ENCODE assay signal across 24 cellular contexts in genomic region chr7:37108615-37109014, GRCh38.
DNase-seq lines count a peak whose midpoint lies in the region; ATAC-seq, FAIRE-seq and TF ChIP-seq lines count a peak whose summit lies in the region.
"Had no signal": no experiment of that assay in that cellular context is flagged by ENCODE, and none has a peak within 500 bp of the region (broad histone marks: within the 10 kb centered on the region; RNA-seq: fewer than 3 reads in every experiment).

No MANE protein-coding gene starts in this region.

- H3K27ac Mint-ChIP-seq in activated naive CD4-positive, alpha-beta T cell treated with anti-CD3 and anti-CD28 coated beads, Interleukin-2, amount 50 U/mL, for 72 hours = peak overlapping the region; percentile 60 to 84
- no peak overlapping the region for H3K27ac Mint-ChIP-seq in activated naive CD4-positive, alpha-beta T cell treated with anti-CD3 and anti-CD28 coated beads for 36 hours
- H3K27ac Mint-ChIP-seq in stimulated activated naive CD8-positive, alpha-beta T cell treated with anti-CD3 and anti-CD28 coated beads, Interleukin-15, Interleukin-2, amounts not matched to agents 100 ng/mL and 50 ng/mL, for 24 hours = peak overlapping the region; percentile 68
- H3K27ac Mint-ChIP-seq: activated naive CD8-positive, alpha-beta T cell; activated T-helper 1 cell treated with anti-CD3 and anti-CD28 coated beads, Interleukin-12 subunit alpha, Interleukin-12 subunit beta, Interleukin-2, Interleukin-4 antibody, amounts not matched to agents 30 ng/mL and 10 ng/mL and 1 ng/mL, durations not matched to agents 14 hours and 24 hours and 36 hours had no signal

- no peak for DNase-seq in activated naive CD4-positive, alpha-beta T cell treated with anti-CD3 and anti-CD28 coated beads, Interleukin-2, amount 50 U/mL, for 72 hours (ENCODE audit: low spot score in 2 of 2)
- no peak for DNase-seq in activated naive CD4-positive, alpha-beta T cell treated with anti-CD3 and anti-CD28 coated beads for 36 hours
- DNase-seq in HT1080 (ENCODE audit: low read depth) = peak; percentile 46
- DNase-seq in bronchial epithelial cell (ENCODE audit: low read depth) = peak; percentile 10
- DNase-seq: activated CD4-positive, CD25-positive, alpha-beta regulatory T cell treated with anti-CD3 and anti-CD28 coated beads, Interleukin-2, amount 50 U/mL, for 72 hours; aorta; DMS153; Karpas-422; left cardiac atrium; NCI-H446; pancreas; SIG-M5 had no signal

- H3K36me3 Mint-ChIP-seq in activated naive CD4-positive, alpha-beta T cell treated with anti-CD3 and anti-CD28 coated beads, Interleukin-2, amount 50 U/mL, for 72 hours = peaks cover 26 to 62% of the 10 kb centered on the region in 2 donors
- peaks cover 36% of the 10 kb centered on the region for H3K36me3 Mint-ChIP-seq in activated naive CD4-positive, alpha-beta T cell treated with anti-CD3 and anti-CD28 coated beads for 36 hours (ENCODE audit: low read depth)
- peaks cover 50% of the 10 kb centered on the region for H3K36me3 Mint-ChIP-seq in stimulated activated naive CD8-positive, alpha-beta T cell treated with anti-CD3 and anti-CD28 coated beads, Interleukin-15, Interleukin-2, amounts not matched to agents 100 ng/mL and 50 ng/mL, for 24 hours (ENCODE audit: low read depth)

- no peaks in the 10 kb centered on the region for H3K36me3 ChIP-seq in bronchial epithelial cell (ENCODE audit: control insufficient read depth, insufficient read depth, low read length)
- H3K36me3 ChIP-seq: cardiac muscle cell, pancreas had no signal

- no peak overlapping the region for H3K4me3 ChIP-seq in bronchial epithelial cell (ENCODE audit: low read depth, low read length)
- H3K4me3 ChIP-seq: cardiac muscle cell, pancreas, skin epidermis, tibial nerve had no signal

- FAIRE-seq in bronchial epithelial cell (lab: Jason Lieb, UNC) = no peak
- FAIRE-seq: colon, GM19239, H54, pancreas had no signal

- H3K27me3 ChIP-seq in bronchial epithelial cell (ENCODE audit: control insufficient read depth, insufficient read depth, low read length) = no peaks in the 10 kb centered on the region
- H3K27me3 ChIP-seq: cardiac muscle cell, pancreas, tibial nerve had no signal

- no peak overlapping the region for H3K4me3 Mint-ChIP-seq in activated naive CD4-positive, alpha-beta T cell treated with anti-CD3 and anti-CD28 coated beads for 36 hours
- H3K4me3 Mint-ChIP-seq in stimulated activated naive CD8-positive, alpha-beta T cell treated with anti-CD3 and anti-CD28 coated beads, Interleukin-15, Interleukin-2, amounts not matched to agents 100 ng/mL and 50 ng/mL, for 24 hours = no peak overlapping the region
- H3K4me3 Mint-ChIP-seq: activated naive CD8-positive, alpha-beta T cell; activated T-helper 1 cell treated with anti-CD3 and anti-CD28 coated beads, Interleukin-12 subunit alpha, Interleukin-12 subunit beta, Interleukin-2, Interleukin-4 antibody, amounts not matched to agents 30 ng/mL and 10 ng/mL and 1 ng/mL, durations not matched to agents 14 hours and 24 hours and 36 hours; T-helper 2 cell treated with Interferon-gamma antibody and Interleukin-4, amounts not matched to agents 5 μg/mL and 100 μg/mL, for 36 hours had no signal

- CTCF ChIA-PET in activated naive CD4-positive, alpha-beta T cell treated with anti-CD3 and anti-CD28 coated beads for 36 hours (lab: Charles Lee) = no interaction called here

- TF ChIP-seq CTCF in bronchial epithelial cell (IDR thresholded peaks at IDR 0.05; ENCODE audit: insufficient read depth, low read length, severe bottlenecking) = no peak

- no peaks in the 10 kb centered on the region for H3K27me3 Mint-ChIP-seq in activated naive CD4-positive, alpha-beta T cell treated with anti-CD3 and anti-CD28 coated beads for 36 hours (ENCODE audit: low read depth)
- no peaks in the 10 kb centered on the region for H3K27me3 Mint-ChIP-seq in stimulated activated naive CD8-positive, alpha-beta T cell treated with anti-CD3 and anti-CD28 coated beads, Interleukin-15, Interleukin-2, amounts not matched to agents 100 ng/mL and 50 ng/mL, for 24 hours
- H3K27me3 Mint-ChIP-seq: activated naive CD8-positive, alpha-beta T cell had no signal

- H3K9me3 Mint-ChIP-seq in activated naive CD4-positive, alpha-beta T cell treated with anti-CD3 and anti-CD28 coated beads, Interleukin-2, amount 50 U/mL, for 72 hours = peaks cover 0 to 5% of the 10 kb centered on the region in 2 donors
- no peaks in the 10 kb centered on the region for H3K9me3 Mint-ChIP-seq in activated naive CD4-positive, alpha-beta T cell treated with anti-CD3 and anti-CD28 coated beads for 36 hours
- H3K9me3 Mint-ChIP-seq in stimulated activated naive CD8-positive, alpha-beta T cell treated with anti-CD3 and anti-CD28 coated beads, Interleukin-15, Interleukin-2, amounts not matched to agents 100 ng/mL and 50 ng/mL, for 24 hours = peaks cover 4% of the 10 kb centered on the region
- H3K9me3 Mint-ChIP-seq: activated T-helper 1 cell treated with anti-CD3 and anti-CD28 coated beads, Interleukin-12 subunit alpha, Interleukin-12 subunit beta, Interleukin-2, Interleukin-4 antibody, amounts not matched to agents 30 ng/mL and 10 ng/mL and 1 ng/mL, durations not matched to agents 14 hours and 24 hours and 36 hours; T-helper 2 cell treated with Interferon-gamma antibody and Interleukin-4, amounts not matched to agents 5 μg/mL and 100 μg/mL, for 36 hours had no signal

- H3K4me1 Mint-ChIP-seq in activated naive CD4-positive, alpha-beta T cell treated with anti-CD3 and anti-CD28 coated beads for 36 hours (ENCODE audit: low read depth) = peaks cover 44% of the 10 kb centered on the region
- peaks cover 49% of the 10 kb centered on the region for H3K4me1 Mint-ChIP-seq in stimulated activated naive CD8-positive, alpha-beta T cell treated with anti-CD3 and anti-CD28 coated beads, Interleukin-15, Interleukin-2, amounts not matched to agents 100 ng/mL and 50 ng/mL, for 24 hours (ENCODE audit: low read depth)

- intact Hi-C loops in activated naive CD4-positive, alpha-beta T cell treated with anti-CD3 and anti-CD28 coated beads for 36 hours (cut with micrococcal nuclease) = no loop called here

- peak; percentile 30 to 93 for ATAC-seq in activated naive CD4-positive, alpha-beta T cell treated with anti-CD3 and anti-CD28 coated beads, Interleukin-2, amount 50 U/mL, for 72 hours
- ATAC-seq in GM19328 (IDR thresholded peaks at IDR 0.05; ENCODE audit: unreplicated experiment) (no peak), HG03457 (IDR thresholded peaks at IDR 0.05; ENCODE audit: unreplicated experiment) (no peak)
- ATAC-seq: pancreas had no signal

Comparison
In these comparisons a context has a peak if more than half of its experiments do, and no peak if none do; other contexts are left out.
1. ATAC-seq: peak in activated naive CD4-positive, alpha-beta T cell treated with anti-CD3 and anti-CD28 coated beads, Interleukin-2, amount 50 U/mL, for 72 hours (2 of 2); none in GM19328 (single experiment) and HG03457 (single experiment).
2. DNase-seq: peak in HT1080 (single experiment) and bronchial epithelial cell (single experiment); none in activated naive CD4-positive, alpha-beta T cell treated with anti-CD3 and anti-CD28 coated beads, Interleukin-2, amount 50 U/mL, for 72 hours (0 of 2) and activated naive CD4-positive, alpha-beta T cell treated with anti-CD3 and anti-CD28 coated beads for 36 hours (single experiment).